Comparison of ENCODE assay signal across 9 cellular contexts in genomic region chr17:82126479-82127314, GRCh38. TPM values are rescaled to one million over a fixed set of nuclear protein-coding genes. Genes with fewer than 3 reads are reported as not detected.
DNase-seq lines count a peak whose midpoint lies in the region; ATAC-seq and TF ChIP-seq lines count a peak whose summit lies in the region.
"Had no signal": no experiment of that assay in that cellular context is flagged by ENCODE, and none has a peak within 500 bp of the region (broad histone marks: within the 10 kb centered on the region; RNA-seq: fewer than 3 reads in every experiment).

No MANE protein-coding gene starts in this region.

- intact Hi-C loops in CD8-positive, alpha-beta T cell (cut with DNase I, micrococcal nuclease) = loop anchor here (1.0 to 5.0 kb wide), 11 partner anchors 20 to 172 kb away; partner anchors contain the start of genes DCXR (in 2 of the 2), FASN (in 2 of the 2) and LRRC45 (in 1 of the 2)
- intact Hi-C loops in activated CD4-positive, alpha-beta memory T cell treated with anti-CD3 and anti-CD28 coated beads for 36 hours (cut with micrococcal nuclease) = loop anchor here (1.0 to 5.0 kb wide), 2 partner anchors 28 to 81 kb away; partner anchors contain the start of gene FASN

- H4K20me1 ChIP-seq in GM23338 (replicated peaks; ENCODE audit: insufficient read depth) = no peaks in the 10 kb centered on the region; the same call in 1 of the 2 replicates

- H3K79me2 ChIP-seq in GM23338 (replicated peaks; ENCODE audit: insufficient read depth) = no peaks in the 10 kb centered on the region

- DNase-seq in CD8-positive, alpha-beta T cell = peak; percentile 74 to 97 (median 84)
- DNase-seq in activated CD4-positive, alpha-beta memory T cell treated with anti-CD3 and anti-CD28 coated beads for 36 hours = peak; percentile 86
- peak; percentile 62 to 82 for DNase-seq in activated naive CD4-positive, alpha-beta T cell treated with anti-CD3 and anti-CD28 coated beads, Interleukin-2, amount 50 U/mL, for 72 hours (ENCODE audit: low spot score in 2 of 2)
- DNase-seq in stimulated activated CD4-positive, alpha-beta T cell treated with anti-CD3 and anti-CD28 coated beads, Interleukin-4, amount 100 ng/mL, for 24 hours = peak; percentile 67
- DNase-seq in GM23338 (ENCODE audit: low spot score) = no peak

- peak overlapping the region; percentile 76 for H3K4me3 Mint-ChIP-seq in CD8-positive, alpha-beta T cell
- H3K4me3 Mint-ChIP-seq in activated CD4-positive, alpha-beta memory T cell treated with anti-CD3 and anti-CD28 coated beads for 36 hours = peak overlapping the region; percentile 52
- no peak overlapping the region; the same call in 2 of the 3 replicates for H3K4me3 Mint-ChIP-seq in GM23338
- H3K4me3 Mint-ChIP-seq: dendritic cell treated with granulocyte-macrophage colony-stimulating factor and Interleukin-4, amounts not matched to agents 40 ng/mL and 50 ng/mL, for 4 days had no signal

- CTCF ChIA-PET in CD8-positive, alpha-beta T cell (lab: Charles Lee) = interaction anchor here (0.6 to 2.0 kb wide), 11 partner anchors 11 to 226 kb away, joined by 3 to 6 read pairs (median 4); no protein-coding TSS in a partner anchor
- CTCF ChIA-PET in activated CD4-positive, alpha-beta memory T cell treated with anti-CD3 and anti-CD28 coated beads for 36 hours (lab: Charles Lee) = interaction anchor here (0.8 to 2.2 kb wide), 7 partner anchors 21 to 199 kb away, joined by 3 to 7 read pairs (median 3); partner anchors contain the start of gene DCXR

- peaks cover 65% of the 10 kb centered on the region for H3K4me1 Mint-ChIP-seq in CD8-positive, alpha-beta T cell (ENCODE audit: low read depth)
- peaks cover 48% of the 10 kb centered on the region for H3K4me1 Mint-ChIP-seq in activated CD4-positive, alpha-beta memory T cell treated with anti-CD3 and anti-CD28 coated beads for 36 hours (ENCODE audit: low read depth)
- H3K4me1 Mint-ChIP-seq in GM23338 = peaks cover 4% of the 10 kb centered on the region; the same call in 1 of the 3 replicates

- no peaks in the 10 kb centered on the region for H3K9me3 Mint-ChIP-seq in CD8-positive, alpha-beta T cell
- H3K9me3 Mint-ChIP-seq in activated CD4-positive, alpha-beta memory T cell treated with anti-CD3 and anti-CD28 coated beads for 36 hours = no peaks in the 10 kb centered on the region
- no peaks in the 10 kb centered on the region for H3K9me3 Mint-ChIP-seq in activated naive CD4-positive, alpha-beta T cell treated with anti-CD3 and anti-CD28 coated beads, Interleukin-2, amount 50 U/mL, for 72 hours
- H3K9me3 Mint-ChIP-seq in GM23338 = no peaks in the 10 kb centered on the region
- H3K9me3 Mint-ChIP-seq: dendritic cell treated with granulocyte-macrophage colony-stimulating factor and Interleukin-4, amounts not matched to agents 40 ng/mL and 50 ng/mL, for 4 days had no signal

- H3K36me3 Mint-ChIP-seq in CD8-positive, alpha-beta T cell = peaks cover 8% of the 10 kb centered on the region
- H3K36me3 Mint-ChIP-seq in activated CD4-positive, alpha-beta memory T cell treated with anti-CD3 and anti-CD28 coated beads for 36 hours = peaks cover 6% of the 10 kb centered on the region
- peaks cover 0 to 10% of the 10 kb centered on the region in 2 donors for H3K36me3 Mint-ChIP-seq in activated naive CD4-positive, alpha-beta T cell treated with anti-CD3 and anti-CD28 coated beads, Interleukin-2, amount 50 U/mL, for 72 hours
- H3K36me3 Mint-ChIP-seq in GM23338 (ENCODE audit: low read depth) = peaks cover 3% of the 10 kb centered on the region; the same call in 1 of the 3 replicates

- H3K4me3 ChIP-seq in CD8-positive, alpha-beta T cell (ENCODE audit: low read depth, low read length) = peak overlapping the region; percentile 55
- H3K4me3 ChIP-seq in GM23338 = no peak overlapping the region

- no peaks in the 10 kb centered on the region for H3K27me3 Mint-ChIP-seq in CD8-positive, alpha-beta T cell (ENCODE audit: low read depth)
- H3K27me3 Mint-ChIP-seq in activated CD4-positive, alpha-beta memory T cell treated with anti-CD3 and anti-CD28 coated beads for 36 hours = no peaks in the 10 kb centered on the region
- peaks cover 6% of the 10 kb centered on the region for H3K27me3 Mint-ChIP-seq in GM23338 (ENCODE audit: insufficient read depth, low read depth, poor library complexity)
- H3K27me3 Mint-ChIP-seq: dendritic cell treated with granulocyte-macrophage colony-stimulating factor and Interleukin-4, amounts not matched to agents 40 ng/mL and 50 ng/mL, for 4 days had no signal

- H3K27ac ChIP-seq in CD8-positive, alpha-beta T cell (ENCODE audit: low read depth, low read length) = peak overlapping the region; percentile 97
- H3K27ac ChIP-seq in GM23338 (ENCODE audit: low read depth) = no peak overlapping the region

- no peaks in the 10 kb centered on the region for H3K9me2 ChIP-seq in GM23338 (ENCODE audit: insufficient read depth)

- no peaks in the 10 kb centered on the region for H3K27me3 ChIP-seq in CD8-positive, alpha-beta T cell (ENCODE audit: insufficient read depth, low read length)
- H3K27me3 ChIP-seq in GM23338 (ENCODE audit: insufficient read depth) = no peaks in the 10 kb centered on the region

- peak overlapping the region; percentile 98 for H3K27ac Mint-ChIP-seq in CD8-positive, alpha-beta T cell
- H3K27ac Mint-ChIP-seq in activated CD4-positive, alpha-beta memory T cell treated with anti-CD3 and anti-CD28 coated beads for 36 hours = peak overlapping the region; percentile 82
- H3K27ac Mint-ChIP-seq in activated naive CD4-positive, alpha-beta T cell treated with anti-CD3 and anti-CD28 coated beads, Interleukin-2, amount 50 U/mL, for 72 hours = peak overlapping the region; percentile 77 to 91
- H3K27ac Mint-ChIP-seq in GM23338 = no peak overlapping the region
- H3K27ac Mint-ChIP-seq: dendritic cell treated with granulocyte-macrophage colony-stimulating factor and Interleukin-4, amounts not matched to agents 40 ng/mL and 50 ng/mL, for 4 days had no signal

- ATAC-seq in CD8-positive, alpha-beta T cell = peak; percentile 79
- peak; percentile 90 to 92 for ATAC-seq in activated naive CD4-positive, alpha-beta T cell treated with anti-CD3 and anti-CD28 coated beads, Interleukin-2, amount 50 U/mL, for 72 hours
- ATAC-seq in GM23338 (no peak), HG02759 (IDR thresholded peaks at IDR 0.05; ENCODE audit: unreplicated experiment) (no peak), HG03342 (IDR thresholded peaks at IDR 0.05; ENCODE audit: unreplicated experiment) (no peak), HG03139 (IDR thresholded peaks at IDR 0.05; ENCODE audit: unreplicated experiment) (no peak)

- H3K36me3 ChIP-seq in CD8-positive, alpha-beta T cell (ENCODE audit: insufficient read depth, low read length) = no peaks in the 10 kb centered on the region
- no peaks in the 10 kb centered on the region for H3K36me3 ChIP-seq in GM23338 (ENCODE audit: insufficient read depth)

- H3K4me2 ChIP-seq in GM23338 = no peak overlapping the region

- no peaks in the 10 kb centered on the region for H3F3A ChIP-seq in GM23338 (replicated peaks; ENCODE audit: low read depth)

- H2AFZ ChIP-seq in GM23338 = no peak overlapping the region

- H3K9me3 ChIP-seq in CD8-positive, alpha-beta T cell (ENCODE audit: low read length) = no peaks in the 10 kb centered on the region

- POLR2A ChIA-PET in CD8-positive, alpha-beta T cell (lab: Charles Lee) = interaction anchor here (0.5 to 2.7 kb wide), 18 partner anchors 10 to 199 kb away, joined by 3 to 25 read pairs (median 4); partner anchors contain the start of genes DCXR, DUS1L, FASN and MAFG
- POLR2A ChIA-PET in activated CD4-positive, alpha-beta memory T cell treated with anti-CD3 and anti-CD28 coated beads for 36 hours (lab: Charles Lee) = interaction anchor here (1.0 to 1.3 kb wide), 2 partner anchors 20 to 29 kb away, joined by 3 to 5 read pairs; partner anchors contain the start of gene FASN

- H3K4me1 ChIP-seq in CD8-positive, alpha-beta T cell (ENCODE audit: insufficient read depth, low read length) = peaks cover 70% of the 10 kb centered on the region
- H3K4me1 ChIP-seq in GM23338 (ENCODE audit: insufficient read depth) = no peaks in the 10 kb centered on the region

- TF ChIP-seq CTCF in CD8-positive, alpha-beta T cell (IDR thresholded peaks at IDR 0.05) = peak; percentile 40
- TF ChIP-seq CTCF in GM23338 (conservative IDR thresholded peaks at IDR 0.05; ENCODE audit: low read depth in 2 of 2) = no peak

TF ChIP-seq in GM23338, 12 proteins besides CTCF, POLR2A, EP300 and RAD21:
- TF ChIP-seq NANOG (IDR thresholded peaks at IDR 0.05; ENCODE audit: borderline replicate concordance) = no peak
TF ChIP-seq in GM23338: peak in this region for 0.

RNA-seq across cellular contexts. Expression of gene FASN, which starts 28.7 kb away (rescaled TPM):
- total RNA-seq in CD8-positive, alpha-beta T cell = 100 to 1,000 TPM; 245 to 263 TPM
- 100 to 1,000 TPM; 209 to 212 TPM for total RNA-seq in activated CD4-positive, alpha-beta memory T cell treated with anti-CD3 and anti-CD28 coated beads for 36 hours
- total RNA-seq in activated naive CD4-positive, alpha-beta T cell treated with anti-CD3 and anti-CD28 coated beads, Interleukin-2, amount 50 U/mL, for 72 hours = 100 to 1,000 TPM in 1 of 2 donors, 10 to 100 TPM in 1; 82.6 to 171 TPM
- total RNA-seq in GM23338 (2014; rRNA removed; shearing (Covaris generic)) = 692 and 849 TPM in 2 replicates
- polyA plus RNA-seq in GM23338 (2016; fragmentation: Nextera tagmentation; extraction: Ambion mirVana) = 110 and 120 TPM in 2 replicates

Comparison
In these comparisons a context has a peak if more than half of its experiments do, and no peak if none do; other contexts are left out.
1. ATAC-seq: peak in CD8-positive, alpha-beta T cell (single experiment) and activated naive CD4-positive, alpha-beta T cell treated with anti-CD3 and anti-CD28 coated beads, Interleukin-2, amount 50 U/mL, for 72 hours (2 of 2); none in GM23338 (single experiment), HG02759 (single experiment), HG03342 (single experiment) and HG03139 (single experiment).